ENCODE assay signal across 1 cellular context in genomic region chr2:15069149-15069548, GRCh38.
TF ChIP-seq lines count a peak whose summit lies in the region.

No MANE protein-coding gene starts in this region.

TF ChIP-seq in IMR-90, 13 proteins besides CTCF, POLR2A, EP300 and RAD21:
- TF ChIP-seq RCOR1 (IDR thresholded peaks at IDR 0.05; ENCODE audit: insufficient replicate concordance, low read length): no peak
- TF ChIP-seq USF2 (IDR thresholded peaks at IDR 0.05; ENCODE audit: low read depth, low read length): no peak
